ENCODE assay signal across 41 cellular contexts in the genomic region with DNA sequence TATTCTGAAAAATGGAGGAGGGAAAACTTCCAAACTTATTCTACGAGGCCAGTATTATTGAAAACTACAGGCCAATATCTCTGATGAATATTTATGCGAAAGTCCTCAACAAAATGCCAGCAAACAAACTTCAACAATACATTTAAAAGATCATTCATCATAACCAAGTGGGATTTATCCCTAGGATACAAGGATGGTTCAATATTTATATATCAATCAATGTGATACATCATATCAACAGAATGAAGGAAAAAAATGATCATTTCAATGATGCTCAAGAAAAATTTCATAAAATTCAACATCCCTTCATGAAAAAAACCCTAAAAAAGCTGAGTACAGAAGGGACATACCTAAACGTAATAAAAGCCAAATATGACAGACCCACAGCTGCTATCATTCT. TPM values are rescaled to one million over a fixed set of nuclear protein-coding genes. Genes with fewer than 3 reads are reported as not detected.
"Had no signal": no experiment of that assay in that cellular context is flagged by ENCODE, and none has a peak within 500 bp of the region (broad histone marks: within the 10 kb centered on the region; RNA-seq: fewer than 3 reads in every experiment).

No MANE protein-coding gene starts in this region.

- H3K27ac ChIP-seq: adrenal gland, ascending aorta, body of pancreas, brain microvascular endothelial cell, breast epithelium, cardiac muscle cell had no signal

- H3K4me1 Mint-ChIP-seq: activated T-helper 17 cell treated with anti-CD3 and anti-CD28 coated beads, Interleukin-2, amount 50 U/mL, for 72 hours; brain; central memory CD8-positive, alpha-beta T cell had no signal

- FAIRE-seq: astrocyte, bronchial epithelial cell had no signal

- H3K36me3 Mint-ChIP-seq: brain had no signal

- H3K27me3 Mint-ChIP-seq: activated naive CD4-positive, alpha-beta T cell treated with anti-CD3 and anti-CD28 coated beads, Interleukin-2, amount 10 ng/mL, durations not matched to agents 7 days and 5 days; activated naive CD4-positive, alpha-beta T cell treated with anti-CD3 and anti-CD28 coated beads, Interleukin-2, amount 50 U/mL, for 24 hours; activated naive CD8-positive, alpha-beta T cell; activated naive CD8-positive, alpha-beta T cell treated with anti-CD3 and anti-CD28 coated beads for 36 hours; activated naive CD8-positive, alpha-beta T cell treated with anti-CD3 and anti-CD28 coated beads, Interleukin-2, amount 50 U/mL, for 24 hours; activated T-cell treated with anti-CD3 and anti-CD28 coated beads, Interleukin-2, amount 50 U/mL, for 24 hours; activated T-helper 17 cell treated with anti-CD3 and anti-CD28 coated beads, Interleukin-2, amount 50 U/mL, for 72 hours; central memory CD8-positive, alpha-beta T cell had no signal

- H3K27me3 ChIP-seq: adrenal gland, ascending aorta, body of pancreas, brain microvascular endothelial cell, breast epithelium, cardiac muscle cell had no signal

- H3K4me3 ChIP-seq: adrenal gland, ascending aorta, body of pancreas, breast epithelium, cardiac muscle cell had no signal

- DNase-seq: activated effector memory CD4-positive, alpha-beta T cell treated with anti-CD3 and anti-CD28 coated beads, Interleukin-2, amount 50 U/mL, for 16 hours; activated effector memory CD4-positive, alpha-beta T cell treated with Interleukin-2 at 50 U/mL for 16 hours; activated gamma-delta T cell; activated gamma-delta T cell treated with Interleukin-2 at 50 U/mL for 16 hours; activated naive CD4-positive, alpha-beta T cell; activated naive CD4-positive, alpha-beta T cell treated with anti-CD3 and anti-CD28 coated beads for 36 hours; activated naive CD4-positive, alpha-beta T cell treated with anti-CD3 and anti-CD28 coated beads, Interleukin-2, amount 10 ng/mL, durations not matched to agents 7 days and 5 days; activated naive CD4-positive, alpha-beta T cell treated with anti-CD3 and anti-CD28 coated beads, Interleukin-2, amount 50 U/mL, for 16 hours; activated naive CD4-positive, alpha-beta T cell treated with Interleukin-2 at 50 U/mL for 16 hours; activated naive CD8-positive, alpha-beta T cell treated with anti-CD3 and anti-CD28 coated beads for 36 hours; activated naive CD8-positive, alpha-beta T cell treated with anti-CD3 and anti-CD28 coated beads, Interleukin-2, amount 10 ng/mL, durations not matched to agents 7 days and 5 days; activated naive CD8-positive, alpha-beta T cell treated with anti-CD3 and anti-CD28 coated beads, Interleukin-2, amount 50 U/mL, for 24 hours; activated T-cell treated with anti-CD3 and anti-CD28 coated beads, Interleukin-2, amount 50 U/mL, for 1 hour; activated T-cell treated with anti-CD3 and anti-CD28 coated beads, Interleukin-2, amount 50 U/mL, for 24 hours; activated T-cell treated with anti-CD3 and anti-CD28 coated beads, Interleukin-2, amount 50 U/mL, for 4 hours; activated T-cell treated with anti-CD3 and anti-CD28 coated beads, Interleukin-2, amount 50 U/mL, for 48 hours; activated T-cell treated with anti-CD3 and anti-CD28 coated beads, Interleukin-2, amount 50 U/mL, for 72 hours; adrenal gland; amniotic stem cell; amygdala; anterior cingulate cortex; aorta; body of pancreas; brain microvascular endothelial cell; caudate nucleus; central memory CD4-positive, alpha-beta T cell; cerebellar nuclear complex had no signal

- H3K36me3 ChIP-seq: adrenal gland, ascending aorta, brain microvascular endothelial cell, breast epithelium, cardiac muscle cell had no signal

- H3K4me1 ChIP-seq: adrenal gland, ascending aorta, body of pancreas, breast epithelium had no signal

- H3K9me3 ChIP-seq: adrenal gland, body of pancreas had no signal

- H3K27ac Mint-ChIP-seq: activated naive CD4-positive, alpha-beta T cell treated with anti-CD3 and anti-CD28 coated beads for 36 hours; activated naive CD4-positive, alpha-beta T cell treated with anti-CD3 and anti-CD28 coated beads, Interleukin-2, amount 10 ng/mL, durations not matched to agents 7 days and 5 days; activated naive CD4-positive, alpha-beta T cell treated with anti-CD3 and anti-CD28 coated beads, Interleukin-2, amount 50 U/mL, for 24 hours; activated naive CD4-positive, alpha-beta T cell treated with anti-CD3 and anti-CD28 coated beads, Interleukin-2, amount 50 U/mL, for 72 hours; activated naive CD8-positive, alpha-beta T cell; activated naive CD8-positive, alpha-beta T cell treated with anti-CD3 and anti-CD28 coated beads for 36 hours; activated naive CD8-positive, alpha-beta T cell treated with anti-CD3 and anti-CD28 coated beads, Interleukin-2, amount 10 ng/mL, durations not matched to agents 7 days and 5 days; activated naive CD8-positive, alpha-beta T cell treated with anti-CD3 and anti-CD28 coated beads, Interleukin-2, amount 50 U/mL, for 24 hours; activated T-cell treated with anti-CD3 and anti-CD28 coated beads, Interleukin-2, amount 50 U/mL, for 24 hours; activated T-cell treated with anti-CD3 and anti-CD28 coated beads, Interleukin-2, amount 50 U/mL, for 72 hours; activated T-helper 1 cell treated with anti-CD3 and anti-CD28 coated beads, Interleukin-12 subunit alpha, Interleukin-12 subunit beta, Interleukin-2, Interleukin-4 antibody, amounts not matched to agents 30 ng/mL and 10 ng/mL and 1 ng/mL, durations not matched to agents 14 hours and 24 hours and 36 hours; activated T-helper 17 cell treated with anti-CD3 and anti-CD28 coated beads, Interleukin-2, amount 50 U/mL, for 72 hours; activated T-helper 2 cell treated with anti-CD3 and anti-CD28 coated beads, Interferon-gamma antibody, Interleukin-2, Interleukin-4, amounts not matched to agents 10 μg/mL and 5 μg/mL and 100 μg/mL, durations not matched to agents 14 hours and 24 hours and 36 hours; brain had no signal

- H3K4me3 Mint-ChIP-seq: activated naive CD4-positive, alpha-beta T cell treated with anti-CD3 and anti-CD28 coated beads for 36 hours; activated naive CD4-positive, alpha-beta T cell treated with anti-CD3 and anti-CD28 coated beads, Interleukin-2, amount 10 ng/mL, durations not matched to agents 7 days and 5 days; activated naive CD4-positive, alpha-beta T cell treated with anti-CD3 and anti-CD28 coated beads, Interleukin-2, amount 50 U/mL, for 24 hours; activated naive CD8-positive, alpha-beta T cell; activated naive CD8-positive, alpha-beta T cell treated with anti-CD3 and anti-CD28 coated beads for 36 hours; activated naive CD8-positive, alpha-beta T cell treated with anti-CD3 and anti-CD28 coated beads, Interleukin-2, amount 10 ng/mL, durations not matched to agents 7 days and 5 days; activated naive CD8-positive, alpha-beta T cell treated with anti-CD3 and anti-CD28 coated beads, Interleukin-2, amount 50 U/mL, for 24 hours; activated T-cell treated with anti-CD3 and anti-CD28 coated beads, Interleukin-2, amount 50 U/mL, for 24 hours; activated T-cell treated with anti-CD3 and anti-CD28 coated beads, Interleukin-2, amount 50 U/mL, for 4 hours; activated T-cell treated with anti-CD3 and anti-CD28 coated beads, Interleukin-2, amount 50 U/mL, for 72 hours; activated T-helper 1 cell treated with anti-CD3 and anti-CD28 coated beads, Interleukin-12 subunit alpha, Interleukin-12 subunit beta, Interleukin-2, Interleukin-4 antibody, amounts not matched to agents 30 ng/mL and 10 ng/mL and 1 ng/mL, durations not matched to agents 14 hours and 24 hours and 36 hours; activated T-helper 17 cell treated with anti-CD3 and anti-CD28 coated beads, Interleukin-2, amount 50 U/mL, for 72 hours; brain; central memory CD8-positive, alpha-beta T cell had no signal

- ATAC-seq: activated naive CD4-positive, alpha-beta T cell treated with anti-CD3 and anti-CD28 coated beads, Interleukin-2, amount 50 U/mL, for 72 hours; activated naive CD8-positive, alpha-beta T cell treated with anti-CD3 and anti-CD28 coated beads, Interleukin-2, amount 50 U/mL, for 24 hours; activated T-cell treated with anti-CD3 and anti-CD28 coated beads, Interleukin-2, amount 50 U/mL, for 4 hours; activated T-cell treated with anti-CD3 and anti-CD28 coated beads, Interleukin-2, amount 50 U/mL, for 72 hours; activated T-helper 17 cell treated with anti-CD3 and anti-CD28 coated beads, Interleukin-2, amount 50 U/mL, for 72 hours; body of pancreas had no signal

RNA-seq across cellular contexts. Expression of gene LMNTD1, which starts 45.9 kb away (rescaled TPM):
- total RNA-seq: activated naive CD4-positive, alpha-beta T cell treated with anti-CD3 and anti-CD28 coated beads for 36 hours; activated naive CD4-positive, alpha-beta T cell treated with anti-CD3 and anti-CD28 coated beads, Interleukin-2, amount 50 U/mL, for 72 hours; activated naive CD8-positive, alpha-beta T cell treated with anti-CD3 and anti-CD28 coated beads for 36 hours; activated naive CD8-positive, alpha-beta T cell treated with anti-CD3 and anti-CD28 coated beads, Interleukin-2, amount 10 ng/mL, durations not matched to agents 7 days and 5 days; activated T-cell treated with anti-CD3 and anti-CD28 coated beads, Interleukin-2, amount 50 U/mL, for 4 hours; activated T-cell treated with anti-CD3 and anti-CD28 coated beads, Interleukin-2, amount 50 U/mL, for 72 hours; activated T-helper 1 cell treated with anti-CD3 and anti-CD28 coated beads, Interleukin-12 subunit alpha, Interleukin-12 subunit beta, Interleukin-2, Interleukin-4 antibody, amounts not matched to agents 30 ng/mL and 10 ng/mL and 1 ng/mL, durations not matched to agents 14 hours and 24 hours and 36 hours; activated T-helper 17 cell treated with anti-CD3 and anti-CD28 coated beads, Interleukin-2, amount 50 U/mL, for 72 hours; activated T-helper 2 cell treated with anti-CD3 and anti-CD28 coated beads, Interferon-gamma antibody, Interleukin-2, Interleukin-4, amounts not matched to agents 10 μg/mL and 5 μg/mL and 100 μg/mL, durations not matched to agents 14 hours and 24 hours and 36 hours; aorta; ascending aorta; astrocyte; breast epithelium; bronchial epithelial cell; cardiac muscle cell; chondrocyte had no signal
- polyA plus RNA-seq: aorta, cardiac muscle cell had no signal
